ENCODE assay signal across 24 cellular contexts in the genomic region with DNA sequence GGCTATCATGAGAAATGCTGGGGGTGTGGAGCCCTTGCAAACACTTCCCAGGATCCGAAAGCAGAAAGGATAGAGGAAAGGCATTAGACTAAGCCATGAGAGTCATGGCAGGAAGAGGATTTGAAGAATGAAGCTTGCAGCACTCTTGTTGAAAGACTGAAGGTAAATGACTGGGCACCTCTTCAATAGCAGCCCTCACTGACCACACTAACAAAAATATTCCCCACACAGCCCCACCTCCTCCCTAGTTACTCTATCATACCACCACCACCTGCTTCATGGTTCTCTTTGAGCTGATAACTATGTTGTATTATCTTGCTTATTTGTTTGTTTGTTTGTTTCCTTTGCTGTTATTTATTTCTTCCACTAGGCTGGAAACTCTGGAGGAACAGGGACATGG.
"Had no signal": no experiment of that assay in that cellular context is flagged by ENCODE, and none has a peak within 500 bp of the region (broad histone marks: within the 10 kb centered on the region; RNA-seq: fewer than 3 reads in every experiment).

No MANE protein-coding gene starts in this region.

- H3K27ac ChIP-seq: VCaP had no signal

- H3K9me3 ChIP-seq: body of pancreas, Peyer's patch had no signal

- DNase-seq: activated CD4-positive, alpha-beta memory T cell treated with anti-CD3 and anti-CD28 coated beads, Interleukin-2, amount 10 ng/mL, durations not matched to agents 7 days and 5 days; activated CD4-positive, alpha-beta T cell treated with anti-CD3 and anti-CD28 coated beads, Interleukin-2, amount 50 U/mL, for 1 hour; activated CD4-positive, CD25-positive, alpha-beta regulatory T cell; activated gamma-delta T cell treated with Interleukin-2 at 50 U/mL for 16 hours; activated naive CD4-positive, alpha-beta T cell treated with anti-CD3 and anti-CD28 coated beads, Interleukin-2, amount 10 ng/mL, durations not matched to agents 7 days and 5 days; activated naive CD8-positive, alpha-beta T cell treated with anti-CD3 and anti-CD28 coated beads, Interleukin-2, amount 10 ng/mL, durations not matched to agents 7 days and 5 days; activated T-cell treated with anti-CD3 and anti-CD28 coated beads for 4 hours; activated T-cell treated with anti-CD3 and anti-CD28 coated beads, Interleukin-2, amount 50 U/mL, for 48 hours; aorta; body of pancreas; NCI-H1105 treated with DMSO at 0.1 percent for 48 hours; NCI-H1436 treated with DMSO at 0.1 percent for 48 hours; NCI-H187 treated with DMSO at 0.1 percent for 48 hours; NCI-H2171 treated with DMSO at 0.1 percent for 48 hours; NCI-H345; NCI-H510A; NCI-H526 treated with DMSO at 0.1 percent for 48 hours; NCI-H82; Peyer's patch; SHP77 treated with DMSO at 0.1 percent for 48 hours; T-helper 1 cell had no signal

- H3K36me3 ChIP-seq: Peyer's patch had no signal

- H3K36me3 Mint-ChIP-seq: activated naive CD4-positive, alpha-beta T cell treated with anti-CD3 and anti-CD28 coated beads, Interleukin-2, amount 10 ng/mL, durations not matched to agents 7 days and 5 days; activated naive CD8-positive, alpha-beta T cell treated with anti-CD3 and anti-CD28 coated beads, Interleukin-2, amount 10 ng/mL, durations not matched to agents 7 days and 5 days had no signal

- ATAC-seq: activated T-helper 17 cell treated with anti-CD3 and anti-CD28 coated beads, Interleukin-2, amount 50 U/mL, for 72 hours had no signal

- H3K27ac Mint-ChIP-seq: activated CD4-positive, alpha-beta memory T cell treated with anti-CD3 and anti-CD28 coated beads, Interleukin-2, amount 10 ng/mL, durations not matched to agents 7 days and 5 days; activated naive CD4-positive, alpha-beta T cell treated with anti-CD3 and anti-CD28 coated beads, Interleukin-2, amount 10 ng/mL, durations not matched to agents 7 days and 5 days; activated naive CD8-positive, alpha-beta T cell treated with anti-CD3 and anti-CD28 coated beads, Interleukin-2, amount 10 ng/mL, durations not matched to agents 7 days and 5 days; activated T-helper 17 cell treated with anti-CD3 and anti-CD28 coated beads, Interleukin-2, amount 50 U/mL, for 72 hours had no signal

- H3K4me1 Mint-ChIP-seq: central memory CD8-positive, alpha-beta T cell had no signal

- H3K4me3 Mint-ChIP-seq: activated CD4-positive, alpha-beta memory T cell treated with anti-CD3 and anti-CD28 coated beads, Interleukin-2, amount 10 ng/mL, durations not matched to agents 7 days and 5 days; activated naive CD4-positive, alpha-beta T cell treated with anti-CD3 and anti-CD28 coated beads, Interleukin-2, amount 10 ng/mL, durations not matched to agents 7 days and 5 days; activated naive CD8-positive, alpha-beta T cell treated with anti-CD3 and anti-CD28 coated beads, Interleukin-2, amount 10 ng/mL, durations not matched to agents 7 days and 5 days; activated T-helper 17 cell treated with anti-CD3 and anti-CD28 coated beads, Interleukin-2, amount 50 U/mL, for 72 hours; central memory CD8-positive, alpha-beta T cell had no signal

- H3K27me3 ChIP-seq: body of pancreas, Peyer's patch had no signal

- H3K9me3 Mint-ChIP-seq: activated CD4-positive, alpha-beta memory T cell treated with anti-CD3 and anti-CD28 coated beads, Interleukin-2, amount 10 ng/mL, durations not matched to agents 7 days and 5 days; activated naive CD4-positive, alpha-beta T cell treated with anti-CD3 and anti-CD28 coated beads, Interleukin-2, amount 10 ng/mL, durations not matched to agents 7 days and 5 days; activated naive CD8-positive, alpha-beta T cell treated with anti-CD3 and anti-CD28 coated beads, Interleukin-2, amount 10 ng/mL, durations not matched to agents 7 days and 5 days; activated T-helper 17 cell treated with anti-CD3 and anti-CD28 coated beads, Interleukin-2, amount 50 U/mL, for 72 hours; central memory CD8-positive, alpha-beta T cell had no signal

- H3K4me3 ChIP-seq: body of pancreas, Peyer's patch had no signal

- H3K27me3 Mint-ChIP-seq: activated naive CD8-positive, alpha-beta T cell treated with anti-CD3 and anti-CD28 coated beads, Interleukin-2, amount 10 ng/mL, durations not matched to agents 7 days and 5 days; activated T-helper 17 cell treated with anti-CD3 and anti-CD28 coated beads, Interleukin-2, amount 50 U/mL, for 72 hours; central memory CD8-positive, alpha-beta T cell had no signal
